8 cellular contexts compared by ENCODE assay signal in genomic region chr16:2968738-2969544, GRCh38. TPM values are rescaled to one million over a fixed set of nuclear protein-coding genes. Genes with fewer than 3 reads are reported as not detected.
DNase-seq lines count a peak whose midpoint lies in the region; ATAC-seq and TF ChIP-seq lines count a peak whose summit lies in the region.

PAQR4 (plus strand) TSS chr16:2969348; CDS start chr16:2969675, 327 bp downstream.

- TF ChIP-seq CTCF in BE2C (IDR thresholded peaks at IDR 0.05; ENCODE audit: low read depth, low read length): no peak
- no peak for TF ChIP-seq CTCF in colonic mucosa (IDR thresholded peaks at IDR 0.05)

- peak within 1 kb of the TSS; percentile 76 to 89 for H3K9ac ChIP-seq in colonic mucosa (ENCODE audit: low read depth in 2 of 2, low read length in 2 of 2)

- H3K4me3 ChIP-seq in BE2C (ENCODE audit: low read depth, low read length): peak within 1 kb of the TSS; percentile 80
- peak within 1 kb of the TSS; percentile 84 for H3K4me3 ChIP-seq in colonic mucosa

- H3K4me1 ChIP-seq in BE2C (peaks cover 23% of the 10 kb centered on the region), colonic mucosa (peaks cover 29% of the 10 kb centered on the region)

- H3K9me3 ChIP-seq in BE2C (no peaks in the 10 kb centered on the region), colonic mucosa (no peaks in the 10 kb centered on the region)

- intact Hi-C loops in colonic mucosa (cut with DNase I) (no loop called here), left colon (cut with DNase I, micrococcal nuclease) (no loop called here)

- peak; percentile 57 for TF ChIP-seq POLR2A in GM19193 (IDR thresholded peaks at IDR 0.05; ENCODE audit: extremely low read depth, insufficient read depth, insufficient read length)

- ATAC-seq in HG03378 (IDR thresholded peaks at IDR 0.05; ENCODE audit: unreplicated experiment) (peak; percentile 52), left colon (peak; percentile 78)

- H3K36me3 ChIP-seq in BE2C (peaks cover 31% of the 10 kb centered on the region), colonic mucosa (no peaks in the 10 kb centered on the region)

- peak; percentile 95 for DNase-seq in BE2C
- DNase-seq in NCI-H510A (lab: John Stamatoyannopoulos, UW): peak; percentile 63
- peak; percentile 71 to 72 for DNase-seq in activated CD4-positive, alpha-beta T cell treated with anti-CD3 and anti-CD28 coated beads for 4 hours
- peak; percentile 89 for DNase-seq in colonic mucosa
- DNase-seq in left colon: peak; percentile 85 to 88
- DNase-seq in stimulated activated CD4-positive, alpha-beta T cell treated with anti-CD3 and anti-CD28 coated beads, Interleukin-1b, Interleukin-23, amount 100 ng/mL, for 24 hours (ENCODE audit: low read depth in 4 of 4, low spot score in 1 of 4): peak; percentile 54 to 83 (median 70)

- peak within 1 kb of the TSS; percentile 44 for H3K27ac ChIP-seq in colonic mucosa

- no peaks in the 10 kb centered on the region for H3K27me3 ChIP-seq in BE2C
- H3K27me3 ChIP-seq in colonic mucosa: peaks cover 38% of the 10 kb centered on the region

RNA-seq across cellular contexts. Expression of gene PAQR4, which starts in this region (rescaled TPM):
- 35.8 TPM for polyA plus RNA-seq in BE2C (2012; ENCODE audit: insufficient read depth, insufficient read length, low read depth)
- total RNA-seq in colonic mucosa (10 to 100 TPM; 14.0 to 42.3 TPM), left colon (10 to 100 TPM in 1 of 2 donors, 1 to 10 TPM in 1; 8.7 to 12.7 TPM)

Comparison
In these comparisons a context has a peak if more than half of its experiments do, and no peak if none do; other contexts are left out.
1. Peak in every context shown above with its lines: DNase-seq, ATAC-seq, H3K4me3 ChIP-seq and H3K27ac ChIP-seq.